10 cellular contexts compared by ENCODE assay signal in the genomic region with DNA sequence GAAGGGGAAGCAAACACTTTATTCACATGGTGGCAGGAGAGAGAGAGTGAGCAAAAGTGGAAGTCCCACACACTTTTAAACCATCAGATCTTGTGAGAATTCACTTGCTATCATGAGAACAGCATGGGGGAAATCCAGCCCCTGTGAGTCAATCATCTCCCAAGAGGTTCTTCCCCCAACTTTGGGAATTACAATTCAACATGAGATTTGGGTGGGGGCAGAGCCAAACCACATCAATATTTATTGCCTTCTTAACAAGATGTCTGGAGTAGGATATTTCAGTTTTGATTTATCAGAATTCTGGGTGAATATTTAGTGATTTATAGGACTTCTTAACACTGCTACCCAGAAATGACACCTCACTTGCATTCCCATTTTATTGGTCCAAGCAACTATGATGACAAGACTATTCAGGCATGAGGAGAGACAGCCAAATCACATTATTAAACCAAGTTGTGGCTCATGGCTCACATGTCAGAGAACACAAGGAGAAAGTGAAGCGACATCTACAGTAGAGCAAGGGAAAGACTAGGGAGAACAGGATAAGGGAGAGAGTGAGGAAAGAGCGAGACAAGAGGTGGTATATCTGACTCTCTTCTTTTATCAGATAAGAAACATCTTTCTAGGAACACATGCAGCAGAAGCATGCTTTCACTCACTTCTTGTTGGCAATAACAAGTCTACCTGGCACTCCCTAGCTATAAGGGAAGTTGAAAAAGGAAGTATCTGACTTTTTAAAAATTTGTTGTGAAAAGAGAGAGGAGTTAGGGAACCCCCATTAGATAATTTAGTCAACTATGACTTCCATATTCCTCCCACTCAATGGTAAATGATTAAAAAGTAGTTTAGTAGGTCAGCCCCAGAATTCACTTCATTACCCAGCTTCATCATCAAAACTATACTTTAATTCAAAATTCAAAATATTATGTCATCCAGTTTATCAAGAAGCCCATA. TPM values are rescaled to one million over a fixed set of nuclear protein-coding genes. Genes with fewer than 3 reads are reported as not detected.
DNase-seq lines count a peak whose midpoint lies in the region; ATAC-seq and TF ChIP-seq lines count a peak whose summit lies in the region.
"Had no signal": no experiment of that assay in that cellular context is flagged by ENCODE, and none has a peak within 500 bp of the region (broad histone marks: within the 10 kb centered on the region; RNA-seq: fewer than 3 reads in every experiment).

No MANE protein-coding gene starts in this region.

- H3K9me3 Mint-ChIP-seq in activated naive CD4-positive, alpha-beta T cell treated with anti-CD3 and anti-CD28 coated beads for 36 hours = peaks cover 4% of the 10 kb centered on the region

- intact Hi-C loops in activated naive CD4-positive, alpha-beta T cell treated with anti-CD3 and anti-CD28 coated beads for 36 hours (cut with micrococcal nuclease) = loop anchor here (1.0 to 10.0 kb wide), 15 partner anchors 17 to 1553 kb away; partner anchors contain the start of gene ATP6V1G3

- H3K36me3 Mint-ChIP-seq in activated naive CD4-positive, alpha-beta T cell treated with anti-CD3 and anti-CD28 coated beads for 36 hours (ENCODE audit: low read depth) = peaks cover 17% of the 10 kb centered on the region

- peak overlapping the region; percentile 85 for H3K27ac Mint-ChIP-seq in activated naive CD4-positive, alpha-beta T cell treated with anti-CD3 and anti-CD28 coated beads for 36 hours

- H3K4me3 ChIP-seq in WERI-Rb-1 (ENCODE audit: low read depth, low read length) = no peak overlapping the region

- no peaks in the 10 kb centered on the region for H3K27me3 ChIP-seq in WERI-Rb-1 (ENCODE audit: insufficient read depth, low read depth, severe bottlenecking)

- H3K9me3 ChIP-seq in WERI-Rb-1 (ENCODE audit: severe bottlenecking) = no peaks in the 10 kb centered on the region

- CTCF ChIA-PET in activated naive CD4-positive, alpha-beta T cell treated with anti-CD3 and anti-CD28 coated beads for 36 hours (lab: Charles Lee) = interaction anchor here (0.7 to 1.5 kb wide), 5 partner anchors 17 to 119 kb away, joined by 3 to 5 read pairs (median 4); no protein-coding TSS in a partner anchor

- no peaks in the 10 kb centered on the region for H3K27me3 Mint-ChIP-seq in activated naive CD4-positive, alpha-beta T cell treated with anti-CD3 and anti-CD28 coated beads for 36 hours (ENCODE audit: low read depth)

- no peak overlapping the region for H3K27ac ChIP-seq in WERI-Rb-1

- ATAC-seq in activated CD4-positive, CD25-positive, alpha-beta regulatory T cell treated with anti-CD3 and anti-CD28 coated beads, Interleukin-2, amount 50 U/mL, for 24 hours = peak; percentile 22 to 34
- ATAC-seq in HG02588 (IDR thresholded peaks at IDR 0.05; ENCODE audit: unreplicated experiment) (peak; percentile 27), GM21786 (IDR thresholded peaks at IDR 0.05; ENCODE audit: unreplicated experiment) (no peak)

- peak overlapping the region; percentile 51 for H3K4me3 Mint-ChIP-seq in activated naive CD4-positive, alpha-beta T cell treated with anti-CD3 and anti-CD28 coated beads for 36 hours

- no peak for DNase-seq in activated CD4-positive, CD25-positive, alpha-beta regulatory T cell (lab: John Stamatoyannopoulos, UW)
- DNase-seq in activated naive CD4-positive, alpha-beta T cell treated with anti-CD3 and anti-CD28 coated beads for 36 hours = peak; percentile 87
- DNase-seq in stimulated activated CD4-positive, alpha-beta T cell treated with anti-CD3 and anti-CD28 coated beads, Interleukin-4, amount 100 ng/mL, for 24 hours = peak; percentile 65
- DNase-seq in RPMI8226 (no peak), WERI-Rb-1 (no peak)
- DNase-seq: ACHN, NCI-H510A had no signal

- H3K36me3 ChIP-seq in WERI-Rb-1 = no peaks in the 10 kb centered on the region

- peaks cover 87% of the 10 kb centered on the region for H3K4me1 Mint-ChIP-seq in activated naive CD4-positive, alpha-beta T cell treated with anti-CD3 and anti-CD28 coated beads for 36 hours (ENCODE audit: low read depth)

- no peak for TF ChIP-seq CTCF in WERI-Rb-1 (IDR thresholded peaks at IDR 0.05; ENCODE audit: low read depth, low read length)

RNA-seq across cellular contexts. Expression of gene PTPRC, which starts 36.6 kb away (rescaled TPM):
- 100 to 1,000 TPM; 689 to 714 TPM for total RNA-seq in activated naive CD4-positive, alpha-beta T cell treated with anti-CD3 and anti-CD28 coated beads for 36 hours

Comparison
In these comparisons a context has a peak if more than half of its experiments do, and no peak if none do; other contexts are left out.
1. DNase-seq: peak in activated naive CD4-positive, alpha-beta T cell treated with anti-CD3 and anti-CD28 coated beads for 36 hours (single experiment) and stimulated activated CD4-positive, alpha-beta T cell treated with anti-CD3 and anti-CD28 coated beads, Interleukin-4, amount 100 ng/mL, for 24 hours (single experiment); none in activated CD4-positive, CD25-positive, alpha-beta regulatory T cell (0 of 4), RPMI8226 (single experiment) and WERI-Rb-1 (single experiment).